In the genomic region with DNA sequence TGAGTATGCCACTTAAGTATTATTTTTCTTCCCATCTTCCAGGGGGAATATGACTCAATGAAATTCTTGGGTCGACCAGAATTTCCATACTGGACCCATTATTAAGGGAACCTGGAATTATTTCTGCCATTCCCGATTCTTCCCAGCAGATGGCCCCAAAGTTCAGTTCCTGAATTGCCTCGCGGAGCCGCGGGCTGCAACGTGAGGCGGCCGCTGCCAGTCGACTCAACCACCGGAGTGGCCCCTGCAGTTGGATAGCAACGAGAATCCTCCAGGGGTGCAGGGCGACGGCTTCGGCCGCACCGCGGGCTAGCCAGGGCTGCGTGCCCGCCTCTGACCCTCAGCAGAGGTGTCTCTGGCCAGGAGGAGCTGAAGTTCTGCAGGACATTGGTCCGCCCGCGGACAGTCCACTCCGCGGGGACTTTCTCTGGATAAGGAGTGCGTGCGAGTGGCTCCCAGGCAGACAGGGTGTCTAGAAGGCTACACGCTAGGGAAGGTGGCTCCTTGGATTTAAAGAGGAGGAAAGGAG, we compare ENCODE assay signal across 8 cellular contexts. TPM values are rescaled to one million over a fixed set of nuclear protein-coding genes. Genes with fewer than 3 reads are reported as not detected.
A peak's percentile ranks its signal among the peaks of the same experiment; 100 is the strongest.
DNase-seq lines count a peak whose midpoint lies in the region; ATAC-seq and TF ChIP-seq lines count a peak whose summit lies in the region.

No MANE protein-coding gene starts in this region.

- H3K36me3 ChIP-seq in brain microvascular endothelial cell (replicated peaks) (no peaks in the 10 kb centered on the region), iPS-15b (ENCODE audit: control insufficient read depth, insufficient read depth, low read length) (no peaks in the 10 kb centered on the region)

- TF ChIP-seq CTCF in brain microvascular endothelial cell (IDR thresholded peaks at IDR 0.05; ENCODE audit: low read depth, low read length, missing control alignments), result peak; percentile 82

- no peak overlapping the region for H3K9ac ChIP-seq in iPS-15b (ENCODE audit: low read depth, low read length)

- H3K27me3 ChIP-seq in brain microvascular endothelial cell (replicated peaks), result peaks cover 8% of the 10 kb centered on the region
- peaks cover 18% of the 10 kb centered on the region for H3K27me3 ChIP-seq in iPS-15b (ENCODE audit: control insufficient read depth, insufficient read depth, low read length)

- H3K4me1 ChIP-seq in iPS-15b (ENCODE audit: control insufficient read depth, insufficient read depth, low read length), result no peaks in the 10 kb centered on the region

- H3K4me3 ChIP-seq in brain microvascular endothelial cell (ENCODE audit: low read depth, low read length) (peak overlapping the region; percentile 56), iPS-15b (ENCODE audit: low read depth, low read length) (peak overlapping the region; percentile 72)

- in situ Hi-C loops in brain microvascular endothelial cell (cut with HindIII; ENCODE audit: low pct_ligation_motif_present, low sequenced_read_pairs), result no loop called here

- H3K27ac ChIP-seq in brain microvascular endothelial cell, result no peak overlapping the region

- peak; percentile 40 to 64 for DNase-seq in AML-193 (lab: John Stamatoyannopoulos, UW)
- peak; percentile 96 for DNase-seq in NCI-H1694 (lab: John Stamatoyannopoulos, UW)
- DNase-seq in UCSD-AML1 (lab: John Stamatoyannopoulos, UW; ENCODE audit: unreplicated experiment), result peak; percentile 63
- DNase-seq in brain microvascular endothelial cell, result peak; percentile 78
- DNase-seq in sciatic nerve (ENCODE audit: low spot score), result peak; percentile 89

- H3K9me3 ChIP-seq in iPS-15b (ENCODE audit: control insufficient read depth, insufficient read depth, low read length), result no peaks in the 10 kb centered on the region

- ATAC-seq in GM21526 (IDR thresholded peaks at IDR 0.05; ENCODE audit: low FRiP score, unreplicated experiment) (peak; percentile 37), sciatic nerve (peak; percentile 92), GM18498 (IDR thresholded peaks at IDR 0.05; ENCODE audit: unreplicated experiment) (no peak)

- intact Hi-C loops in sciatic nerve (cut with DNase I), result no loop called here

RNA-seq across cellular contexts. Expression of gene TSHR, which starts 0.6 kb away (rescaled TPM):
- 3.7 TPM for total RNA-seq in sciatic nerve

RNA-seq across cellular contexts. Expression of gene CEP128, which starts 13.3 kb away (rescaled TPM):
- total RNA-seq in sciatic nerve, result 14.5 TPM
